ENCODE assay signal across 1 cellular context in the genomic region with DNA sequence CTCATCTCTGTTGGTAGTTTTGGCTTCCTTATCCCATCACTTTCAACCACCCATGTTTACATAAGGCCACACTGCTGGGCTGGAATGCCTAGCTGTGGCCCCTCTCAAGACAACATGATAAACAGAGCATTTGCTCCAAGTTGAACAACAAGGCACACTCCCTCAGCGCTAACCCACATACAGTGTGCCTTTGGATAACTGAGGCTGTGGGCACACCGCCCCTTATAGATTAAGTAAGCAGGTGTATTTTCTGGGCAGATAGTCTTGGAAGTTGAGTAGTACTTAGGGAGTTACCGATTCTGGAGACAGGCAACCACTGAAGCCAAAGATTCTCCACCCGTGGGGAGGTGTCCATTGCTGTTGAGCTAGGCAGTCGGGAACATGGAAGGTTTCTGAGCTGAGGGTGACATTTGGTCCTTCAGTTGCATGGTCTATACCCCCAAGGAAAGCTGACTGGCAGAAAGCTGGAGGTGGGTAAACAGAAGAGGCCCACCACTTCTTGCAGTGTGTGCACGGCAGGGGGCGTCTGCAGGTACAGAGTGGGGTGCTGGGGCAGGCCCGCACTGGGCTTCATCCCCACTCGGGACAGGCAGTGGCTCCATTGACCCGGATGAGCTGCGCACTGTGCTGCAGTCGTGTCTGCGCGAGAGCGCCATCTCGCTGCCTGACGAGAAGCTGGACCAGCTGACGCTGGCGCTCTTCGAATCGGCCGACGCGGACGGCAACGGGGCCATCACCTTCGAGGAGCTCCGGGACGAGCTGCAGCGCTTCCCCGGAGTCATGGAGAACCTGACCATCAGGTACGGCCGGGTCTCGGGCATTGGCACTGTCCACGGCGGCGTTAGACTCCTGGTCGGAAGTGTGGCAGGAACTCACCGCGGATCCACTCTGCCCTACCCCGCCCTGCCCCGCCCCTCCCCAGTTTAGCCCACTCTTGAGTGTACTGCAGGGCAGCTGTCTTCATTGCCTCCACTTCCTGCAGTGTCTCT.
TF ChIP-seq lines count a peak whose summit lies in the region.

No MANE protein-coding gene starts in this region.

TF ChIP-seq in HepG2, 621 proteins besides CTCF, POLR2A, EP300 and RAD21 (continued from another document and continues in another):
- TF ChIP-seq, protein P1, sequence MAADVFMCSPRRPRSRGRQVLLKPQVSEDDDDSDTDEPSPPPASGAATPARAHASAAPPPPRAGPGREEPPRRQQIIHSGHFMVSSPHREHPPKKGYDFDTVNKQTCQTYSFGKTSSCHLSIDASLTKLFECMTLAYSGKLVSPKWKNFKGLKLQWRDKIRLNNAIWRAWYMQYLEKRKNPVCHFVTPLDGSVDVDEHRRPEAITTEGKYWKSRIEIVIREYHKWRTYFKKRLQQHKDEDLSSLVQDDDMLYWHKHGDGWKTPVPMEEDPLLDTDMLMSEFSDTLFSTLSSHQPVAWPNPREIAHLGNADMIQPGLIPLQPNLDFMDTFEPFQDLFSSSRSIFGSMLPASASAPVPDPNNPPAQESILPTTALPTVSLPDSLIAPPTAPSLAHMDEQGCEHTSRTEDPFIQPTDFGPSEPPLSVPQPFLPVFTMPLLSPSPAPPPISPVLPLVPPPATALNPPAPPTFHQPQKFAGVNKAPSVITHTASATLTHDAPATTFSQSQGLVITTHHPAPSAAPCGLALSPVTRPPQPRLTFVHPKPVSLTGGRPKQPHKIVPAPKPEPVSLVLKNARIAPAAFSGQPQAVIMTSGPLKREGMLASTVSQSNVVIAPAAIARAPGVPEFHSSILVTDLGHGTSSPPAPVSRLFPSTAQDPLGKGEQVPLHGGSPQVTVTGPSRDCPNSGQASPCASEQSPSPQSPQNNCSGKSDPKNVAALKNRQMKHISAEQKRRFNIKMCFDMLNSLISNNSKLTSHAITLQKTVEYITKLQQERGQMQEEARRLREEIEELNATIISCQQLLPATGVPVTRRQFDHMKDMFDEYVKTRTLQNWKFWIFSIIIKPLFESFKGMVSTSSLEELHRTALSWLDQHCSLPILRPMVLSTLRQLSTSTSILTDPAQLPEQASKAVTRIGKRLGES (CRISPR knock-in tag; IDR thresholded peaks at IDR 0.05; ENCODE audit: borderline replicate concordance) = no peak
- TF ChIP-seq NR2F1 (CRISPR knock-in tag; IDR thresholded peaks at IDR 0.05) (no peak), ZNF772 (CRISPR knock-in tag; IDR thresholded peaks at IDR 0.05) (peak; percentile 33; the same call in 1 of the 2 replicates), ZBTB21 (CRISPR knock-in tag; IDR thresholded peaks at IDR 0.05) (no peak), E2F5 (CRISPR knock-in tag; conservative IDR thresholded peaks at IDR 0.05) (no peak), ZNF703 (CRISPR knock-in tag; IDR thresholded peaks at IDR 0.05; ENCODE audit: borderline replicate concordance) (no peak), ISL2 (CRISPR knock-in tag; IDR thresholded peaks at IDR 0.05) (no peak), ZSCAN31 (CRISPR knock-in tag; IDR thresholded peaks at IDR 0.05; ENCODE audit: low read depth) (0 out of 2 replicates have a peak, but pooled peaks have one; percentile 35), SALL2 (CRISPR knock-in tag; IDR thresholded peaks at IDR 0.05) (no peak), POLR2AphosphoS5 (IDR thresholded peaks at IDR 0.05; ENCODE audit: low read depth, low read length) (no peak), ZNF143 (CRISPR knock-in tag; IDR thresholded peaks at IDR 0.05) (no peak), ZNF136 (CRISPR knock-in tag; IDR thresholded peaks at IDR 0.05; ENCODE audit: low read depth) (no peak), NFIC (IDR thresholded peaks at IDR 0.05; ENCODE audit: low read length) (no peak), SAP130 (CRISPR knock-in tag; IDR thresholded peaks at IDR 0.05; ENCODE audit: low read depth) (0 out of 2 replicates have a peak, but pooled peaks have one; percentile 21), REPIN1 (CRISPR knock-in tag; IDR thresholded peaks at IDR 0.05; ENCODE audit: borderline replicate concordance, low read depth) (no peak), ZNF317 (CRISPR knock-in tag; IDR thresholded peaks at IDR 0.05) (no peak), PBX2 (CRISPR knock-in tag; IDR thresholded peaks at IDR 0.05) (no peak), U2AF1 (optimal IDR thresholded peaks at IDR 0.05; ENCODE audit: low read depth, low read length) (no peak), ATF6 (CRISPR knock-in tag; conservative IDR thresholded peaks at IDR 0.05) (no peak), ZNF101 (CRISPR knock-in tag; IDR thresholded peaks at IDR 0.05; ENCODE audit: borderline replicate concordance, low read depth) (no peak), GABPA (IDR thresholded peaks at IDR 0.05; ENCODE audit: low read depth, low read length) (no peak), GABPA (CRISPR knock-in tag; IDR thresholded peaks at IDR 0.05; ENCODE audit: low read depth) (no peak), ZNF225 (CRISPR knock-in tag; IDR thresholded peaks at IDR 0.05) (peak; percentile 64; the same call in 1 of the 2 replicates), ZNF441 (CRISPR knock-in tag; IDR thresholded peaks at IDR 0.05; ENCODE audit: borderline replicate concordance) (no peak), ZNF776 (CRISPR knock-in tag; IDR thresholded peaks at IDR 0.05) (no peak), IRF1 (CRISPR knock-in tag; IDR thresholded peaks at IDR 0.05; ENCODE audit: low read depth) (no peak), ZFP36L1 (CRISPR knock-in tag; IDR thresholded peaks at IDR 0.05) (no peak), CEBPB (IDR thresholded peaks at IDR 0.05; ENCODE audit: borderline replicate concordance, low read depth, low read length) (no peak), KDM5B (CRISPR knock-in tag; IDR thresholded peaks at IDR 0.05; ENCODE audit: borderline replicate concordance) (no peak), SRSF4 (IDR thresholded peaks at IDR 0.05; ENCODE audit: low read depth, low read length, poor library complexity, severe bottlenecking) (no peak), TCF7L2 (IDR thresholded peaks at IDR 0.05; ENCODE audit: low read depth, low read length) (no peak), CBX1 (IDR thresholded peaks at IDR 0.05; ENCODE audit: low read depth) (no peak), HOXA3 (CRISPR knock-in tag; IDR thresholded peaks at IDR 0.05) (peak; percentile 33; the same call in 1 of the 2 replicates), RXRB (CRISPR knock-in tag; IDR thresholded peaks at IDR 0.05; ENCODE audit: borderline replicate concordance) (no peak), STAG1 (CRISPR knock-in tag; IDR thresholded peaks at IDR 0.05) (peak; percentile 63)
- TF ChIP-seq, protein P2, sequence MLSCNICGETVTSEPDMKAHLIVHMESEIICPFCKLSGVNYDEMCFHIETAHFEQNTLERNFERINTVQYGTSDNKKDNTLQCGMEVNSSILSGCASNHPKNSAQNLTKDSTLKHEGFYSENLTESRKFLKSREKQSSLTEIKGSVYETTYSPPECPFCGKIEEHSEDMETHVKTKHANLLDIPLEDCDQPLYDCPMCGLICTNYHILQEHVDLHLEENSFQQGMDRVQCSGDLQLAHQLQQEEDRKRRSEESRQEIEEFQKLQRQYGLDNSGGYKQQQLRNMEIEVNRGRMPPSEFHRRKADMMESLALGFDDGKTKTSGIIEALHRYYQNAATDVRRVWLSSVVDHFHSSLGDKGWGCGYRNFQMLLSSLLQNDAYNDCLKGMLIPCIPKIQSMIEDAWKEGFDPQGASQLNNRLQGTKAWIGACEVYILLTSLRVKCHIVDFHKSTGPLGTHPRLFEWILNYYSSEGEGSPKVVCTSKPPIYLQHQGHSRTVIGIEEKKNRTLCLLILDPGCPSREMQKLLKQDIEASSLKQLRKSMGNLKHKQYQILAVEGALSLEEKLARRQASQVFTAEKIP (CRISPR knock-in tag; IDR thresholded peaks at IDR 0.05; ENCODE audit: borderline replicate concordance) = no peak
- TF ChIP-seq, protein P3, sequence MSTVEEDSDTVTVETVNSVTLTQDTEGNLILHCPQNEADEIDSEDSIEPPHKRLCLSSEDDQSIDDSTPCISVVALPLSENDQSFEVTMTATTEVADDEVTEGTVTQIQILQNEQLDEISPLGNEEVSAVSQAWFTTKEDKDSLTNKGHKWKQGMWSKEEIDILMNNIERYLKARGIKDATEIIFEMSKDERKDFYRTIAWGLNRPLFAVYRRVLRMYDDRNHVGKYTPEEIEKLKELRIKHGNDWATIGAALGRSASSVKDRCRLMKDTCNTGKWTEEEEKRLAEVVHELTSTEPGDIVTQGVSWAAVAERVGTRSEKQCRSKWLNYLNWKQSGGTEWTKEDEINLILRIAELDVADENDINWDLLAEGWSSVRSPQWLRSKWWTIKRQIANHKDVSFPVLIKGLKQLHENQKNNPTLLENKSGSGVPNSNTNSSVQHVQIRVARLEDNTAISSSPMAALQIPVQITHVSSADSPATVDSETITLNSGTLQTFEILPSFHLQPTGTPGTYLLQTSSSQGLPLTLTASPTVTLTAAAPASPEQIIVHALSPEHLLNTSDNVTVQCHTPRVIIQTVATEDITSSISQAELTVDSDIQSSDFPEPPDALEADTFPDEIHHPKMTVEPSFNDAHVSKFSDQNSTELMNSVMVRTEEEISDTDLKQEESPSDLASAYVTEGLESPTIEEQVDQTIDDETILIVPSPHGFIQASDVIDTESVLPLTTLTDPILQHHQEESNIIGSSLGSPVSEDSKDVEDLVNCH (CRISPR knock-in tag; IDR thresholded peaks at IDR 0.05) = no peak
- TF ChIP-seq, protein P4, sequence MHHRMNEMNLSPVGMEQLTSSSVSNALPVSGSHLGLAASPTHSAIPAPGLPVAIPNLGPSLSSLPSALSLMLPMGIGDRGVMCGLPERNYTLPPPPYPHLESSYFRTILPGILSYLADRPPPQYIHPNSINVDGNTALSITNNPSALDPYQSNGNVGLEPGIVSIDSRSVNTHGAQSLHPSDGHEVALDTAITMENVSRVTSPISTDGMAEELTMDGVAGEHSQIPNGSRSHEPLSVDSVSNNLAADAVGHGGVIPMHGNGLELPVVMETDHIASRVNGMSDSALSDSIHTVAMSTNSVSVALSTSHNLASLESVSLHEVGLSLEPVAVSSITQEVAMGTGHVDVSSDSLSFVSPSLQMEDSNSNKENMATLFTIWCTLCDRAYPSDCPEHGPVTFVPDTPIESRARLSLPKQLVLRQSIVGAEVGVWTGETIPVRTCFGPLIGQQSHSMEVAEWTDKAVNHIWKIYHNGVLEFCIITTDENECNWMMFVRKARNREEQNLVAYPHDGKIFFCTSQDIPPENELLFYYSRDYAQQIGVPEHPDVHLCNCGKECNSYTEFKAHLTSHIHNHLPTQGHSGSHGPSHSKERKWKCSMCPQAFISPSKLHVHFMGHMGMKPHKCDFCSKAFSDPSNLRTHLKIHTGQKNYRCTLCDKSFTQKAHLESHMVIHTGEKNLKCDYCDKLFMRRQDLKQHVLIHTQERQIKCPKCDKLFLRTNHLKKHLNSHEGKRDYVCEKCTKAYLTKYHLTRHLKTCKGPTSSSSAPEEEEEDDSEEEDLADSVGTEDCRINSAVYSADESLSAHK (CRISPR knock-in tag; IDR thresholded peaks at IDR 0.05; ENCODE audit: borderline replicate concordance) = no peak
- TF ChIP-seq, protein P5, sequence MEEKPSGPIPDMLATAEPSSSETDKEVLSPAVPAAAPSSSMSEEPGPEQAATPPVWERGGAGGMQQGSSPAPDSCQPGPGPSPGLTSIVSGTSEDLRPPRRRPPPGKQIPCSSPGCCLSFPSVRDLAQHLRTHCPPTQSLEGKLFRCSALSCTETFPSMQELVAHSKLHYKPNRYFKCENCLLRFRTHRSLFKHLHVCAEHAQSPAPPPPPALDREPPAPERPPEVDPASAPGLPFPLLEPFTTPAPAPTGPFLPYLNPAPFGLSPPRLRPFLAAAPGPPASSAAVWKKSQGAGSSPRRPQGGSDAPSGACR (CRISPR knock-in tag; IDR thresholded peaks at IDR 0.05) = no peak
- TF ChIP-seq, protein P6, sequence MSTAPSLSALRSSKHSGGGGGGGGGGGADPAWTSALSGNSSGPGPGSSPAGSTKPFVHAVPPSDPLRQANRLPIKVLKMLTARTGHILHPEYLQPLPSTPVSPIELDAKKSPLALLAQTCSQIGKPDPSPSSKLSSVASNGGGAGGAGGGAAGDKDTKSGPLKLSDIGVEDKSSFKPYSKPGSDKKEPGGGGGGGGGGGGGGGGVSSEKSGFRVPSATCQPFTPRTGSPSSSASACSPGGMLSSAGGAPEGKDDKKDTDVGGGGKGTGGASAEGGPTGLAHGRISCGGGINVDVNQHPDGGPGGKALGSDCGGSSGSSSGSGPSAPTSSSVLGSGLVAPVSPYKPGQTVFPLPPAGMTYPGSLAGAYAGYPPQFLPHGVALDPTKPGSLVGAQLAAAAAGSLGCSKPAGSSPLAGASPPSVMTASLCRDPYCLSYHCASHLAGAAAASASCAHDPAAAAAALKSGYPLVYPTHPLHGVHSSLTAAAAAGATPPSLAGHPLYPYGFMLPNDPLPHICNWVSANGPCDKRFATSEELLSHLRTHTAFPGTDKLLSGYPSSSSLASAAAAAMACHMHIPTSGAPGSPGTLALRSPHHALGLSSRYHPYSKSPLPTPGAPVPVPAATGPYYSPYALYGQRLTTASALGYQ (CRISPR knock-in tag; IDR thresholded peaks at IDR 0.05) = no peak
